ENCODE assay signal across 8 cellular contexts in the genomic region with DNA sequence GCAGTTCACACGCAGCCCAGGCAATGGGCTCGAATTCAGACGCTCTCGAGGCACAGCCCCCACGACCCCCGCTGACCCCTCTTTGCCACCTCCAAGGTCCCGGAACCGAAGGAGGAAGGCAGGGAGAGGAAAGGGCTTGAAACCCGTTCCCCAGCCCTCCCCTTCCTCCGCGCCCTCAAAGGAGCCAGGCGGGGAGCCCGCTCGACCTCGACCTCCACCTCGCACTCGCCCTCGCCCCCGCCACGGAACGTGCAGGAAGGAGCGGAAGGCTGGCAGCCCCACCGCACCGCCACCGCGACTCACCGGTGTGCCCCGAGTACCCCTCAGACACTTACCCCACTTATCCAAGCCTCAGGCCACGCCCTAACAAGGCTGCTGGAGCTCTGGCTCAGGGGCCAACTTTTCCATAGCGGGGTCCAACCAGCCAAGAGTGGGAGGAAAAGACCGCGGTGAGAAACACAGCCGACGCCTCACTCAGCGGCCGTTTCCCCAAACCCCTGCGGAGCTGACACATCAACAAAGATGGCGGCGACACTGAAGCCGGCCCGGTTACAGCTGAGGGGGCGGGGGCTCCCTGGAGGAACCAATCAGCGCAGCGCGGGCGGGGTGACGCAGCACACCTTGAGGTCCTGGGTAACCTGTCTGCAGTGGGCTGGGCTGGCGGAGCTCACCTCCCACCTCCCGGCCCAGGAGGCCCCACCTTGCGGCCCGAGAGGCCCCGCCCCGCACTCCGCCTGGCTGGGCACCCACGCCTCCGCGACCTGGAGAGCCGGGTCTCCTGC. TPM values are rescaled to one million over a fixed set of nuclear protein-coding genes. Genes with fewer than 3 reads are reported as not detected.
A peak's percentile ranks its signal among the peaks of the same experiment; 100 is the strongest.
DNase-seq lines count a peak whose midpoint lies in the region; ATAC-seq and TF ChIP-seq lines count a peak whose summit lies in the region.

TSS of gene CCDC186 (minus strand) at position 524 of the 782 bp plus-strand sequence. CDS start 10,935 bp downstream, outside the sequence.

- H3K79me2 ChIP-seq in SU-DHL-6 (ENCODE audit: insufficient read depth, low read length), result no peaks in the 10 kb centered on the region

- TF ChIP-seq POLR2A in ovary (IDR thresholded peaks at IDR 0.05), result peak; percentile 53

- H3K9ac ChIP-seq in SU-DHL-6 (ENCODE audit: low read length), result peak within 1 kb of the TSS; percentile 65

- H3K4me1 ChIP-seq in ovary (ENCODE audit: insufficient read depth) (no peaks in the 10 kb centered on the region), thymus (ENCODE audit: control insufficient read depth, insufficient read depth, low read length) (peaks cover 12% of the 10 kb centered on the region)

- intact Hi-C loops in head of caudate nucleus (cut with DNase I) (no loop called here), ovary (cut with DNase I) (loop anchor here in 1 of 4 donors (10.0 kb wide), 1 partner anchor 91 kb away; no protein-coding TSS in a partner anchor)

- WGBS in ovary, 3 donors, result 0 to 1% (median 1%) methylated on average over 54 to 58 of the region's 58 CpGs
- WGBS in thymus, result under 1% methylated on average over 58 of the region's 58 CpGs

- no peaks in the 10 kb centered on the region for H3F3A ChIP-seq in SU-DHL-6 (ENCODE audit: insufficient read depth)

- ATAC-seq in HG02623 (IDR thresholded peaks at IDR 0.05; ENCODE audit: unreplicated experiment), result peak; percentile 99

- H4K20me1 ChIP-seq in SU-DHL-6 (ENCODE audit: low read depth, low read length), result no peaks in the 10 kb centered on the region

- DNase-seq in GM12864 (ENCODE audit: low read depth) (peak; percentile 92), NCI-H1092 treated with DMSO at 0.1 percent for 48 hours (lab: John Stamatoyannopoulos, UW) (peak; percentile 88), head of caudate nucleus (peak; percentile 90 to 99 (median 96)), ovary (peak; percentile 91 to 94 (median 91))
- peak; percentile 97 for DNase-seq in activated naive CD8-positive, alpha-beta T cell treated with anti-CD3 and anti-CD28 coated beads, Interleukin-2, amount 50 U/mL, for 16 hours (ENCODE audit: low read depth, low spot score)

- peaks cover under 1% of the 10 kb centered on the region; the same call in 1 of the 2 replicates for H3K36me3 ChIP-seq in SU-DHL-6 (ENCODE audit: low read length)
- H3K36me3 ChIP-seq in ovary, result no peaks in the 10 kb centered on the region
- H3K36me3 ChIP-seq in thymus (ENCODE audit: control insufficient read depth, insufficient read depth), result no peaks in the 10 kb centered on the region

- H3K9me3 ChIP-seq in SU-DHL-6 (ENCODE audit: insufficient read depth, low read length) (no peaks in the 10 kb centered on the region), ovary (peaks cover 0 to 1% of the 10 kb centered on the region in 2 donors), thymus (ENCODE audit: control insufficient read depth) (no peaks in the 10 kb centered on the region)

- TF ChIP-seq EP300 in ovary (IDR thresholded peaks at IDR 0.05), result no peak

- H3K9me2 ChIP-seq in SU-DHL-6 (replicated peaks; ENCODE audit: insufficient read depth, low read length), result no peaks in the 10 kb centered on the region

- H3K4me3 ChIP-seq in GM12864 (ENCODE audit: low read depth, low read length), result peak within 1 kb of the TSS; percentile 100
- H3K4me3 ChIP-seq in SU-DHL-6 (ENCODE audit: insufficient read depth, low read length, poor library complexity, severe bottlenecking), result peak within 1 kb of the TSS; percentile 69
- peak within 1 kb of the TSS; percentile 97 for H3K4me3 ChIP-seq in ovary
- peak within 1 kb of the TSS; percentile 63 for H3K4me3 ChIP-seq in thymus (ENCODE audit: low read length)

- TF ChIP-seq CTCF in GM12864 (IDR thresholded peaks at IDR 0.05; ENCODE audit: low read depth, low read length, missing control alignments) (no peak), SU-DHL-6 (IDR thresholded peaks at IDR 0.05; ENCODE audit: insufficient read depth, low read length, poor library complexity, severe bottlenecking) (no peak), ovary (IDR thresholded peaks at IDR 0.05) (no peak)

- peak within 1 kb of the TSS; percentile 94 for H2AFZ ChIP-seq in SU-DHL-6 (ENCODE audit: low read depth, low read length, severe bottlenecking)

- peak within 1 kb of the TSS; percentile 81 for H3K4me2 ChIP-seq in SU-DHL-6 (ENCODE audit: low read depth, low read length, poor library complexity, severe bottlenecking)

- H3K27me3 ChIP-seq in SU-DHL-6 (ENCODE audit: low read length), result no peaks in the 10 kb centered on the region
- H3K27me3 ChIP-seq in ovary, result no peaks in the 10 kb centered on the region
- no peaks in the 10 kb centered on the region for H3K27me3 ChIP-seq in thymus (ENCODE audit: control insufficient read depth, insufficient read depth)

- H3K27ac ChIP-seq in SU-DHL-6 (ENCODE audit: low read depth, low read length) (no peak within 1 kb of the TSS), ovary (peak within 1 kb of the TSS; percentile 90 to 92), thymus (ENCODE audit: low read depth) (peak within 1 kb of the TSS; percentile 89)

RNA-seq across cellular contexts. Expression of gene CCDC186, which starts in this region (rescaled TPM):
- 10 to 100 TPM; 15.7 to 31.2 (median 18.6) TPM for total RNA-seq in ovary
- polyA plus RNA-seq in ovary (10 to 100 TPM in 1 of 2 donors, 1 to 10 TPM in 1; 4.4 to 10.1 TPM), thymus (11.2 TPM)
